In the genomic region with DNA sequence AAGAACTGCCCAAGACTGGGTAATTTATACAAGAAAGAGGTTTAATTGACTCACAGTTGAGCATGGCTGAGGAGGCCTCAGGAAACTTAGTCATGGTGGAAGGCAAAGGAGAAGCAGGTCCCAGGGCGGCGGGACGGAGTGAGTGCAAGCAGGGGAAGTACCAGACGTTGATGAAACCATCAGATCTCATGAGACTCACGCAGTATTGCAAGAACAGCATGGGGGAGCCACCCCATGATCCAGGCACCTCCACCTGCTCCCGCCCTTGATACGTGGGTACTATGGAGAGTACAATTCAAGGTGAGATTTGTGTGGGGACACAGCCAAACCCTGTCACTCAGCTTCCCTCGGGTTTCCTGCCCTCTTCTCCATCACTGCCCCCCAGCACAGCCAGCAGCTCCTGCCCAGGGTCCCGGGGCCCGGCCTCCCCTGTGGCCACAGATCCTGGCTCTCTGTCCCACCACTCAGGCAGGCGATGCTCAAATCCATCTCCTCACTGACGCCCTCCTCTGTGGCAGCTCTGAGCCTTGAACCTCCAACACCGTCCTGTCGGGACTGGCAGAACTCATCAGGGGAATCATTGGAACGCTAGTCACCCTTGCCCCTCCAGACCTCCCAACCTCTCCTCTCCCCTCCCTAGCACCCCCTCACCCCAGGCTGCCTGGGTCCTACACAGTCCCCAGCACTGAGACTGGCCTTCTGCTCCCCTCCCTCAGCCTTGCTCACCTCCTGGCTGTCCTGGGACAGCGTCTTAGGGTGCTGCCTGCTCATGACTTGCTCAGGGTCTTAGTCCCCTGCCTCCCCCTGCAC, we compare ENCODE assay signal across 14 cellular contexts. TPM values are rescaled to one million over a fixed set of nuclear protein-coding genes. Genes with fewer than 3 reads are reported as not detected.
DNase-seq lines count a peak whose midpoint lies in the region; ATAC-seq and TF ChIP-seq lines count a peak whose summit lies in the region.
"Had no signal": no experiment of that assay in that cellular context is flagged by ENCODE, and none has a peak within 500 bp of the region (broad histone marks: within the 10 kb centered on the region; RNA-seq: fewer than 3 reads in every experiment).

No MANE protein-coding gene starts in this region.

- no peaks in the 10 kb centered on the region for H3K36me3 Mint-ChIP-seq in T-helper 17 cell (ENCODE audit: low read depth)
- H3K36me3 Mint-ChIP-seq: WTC11 had no signal

- 81% methylated on average over 14 of the region's 16 CpGs for WGBS in suprapubic skin

- intact Hi-C loops in lower lobe of right lung (cut with DNase I) (no loop called here), colonic mucosa (cut with DNase I) (no loop called here)

- H3K27ac ChIP-seq in lower lobe of right lung (no peak overlapping the region), suprapubic skin (no peak overlapping the region), colonic mucosa (no peak overlapping the region)
- H3K27ac ChIP-seq: tibial nerve had no signal

- H3K27ac Mint-ChIP-seq in T-helper 17 cell: no peak overlapping the region
- H3K27ac Mint-ChIP-seq: WTC11 had no signal

- TF ChIP-seq EP300 in suprapubic skin (IDR thresholded peaks at IDR 0.05): no peak

- H3K9me3 ChIP-seq in T-helper 17 cell (ENCODE audit: control insufficient read depth, low read length, poor library complexity, severe bottlenecking): no peaks in the 10 kb centered on the region
- H3K9me3 ChIP-seq in lower lobe of right lung: no peaks in the 10 kb centered on the region
- no peaks in the 10 kb centered on the region for H3K9me3 ChIP-seq in suprapubic skin
- no peaks in the 10 kb centered on the region for H3K9me3 ChIP-seq in colonic mucosa
- H3K9me3 ChIP-seq: tibial nerve had no signal

- TF ChIP-seq POLR2A in suprapubic skin (IDR thresholded peaks at IDR 0.05): no peak

- H3K4me1 ChIP-seq in lower lobe of right lung: peaks cover 31% of the 10 kb centered on the region
- peaks cover 37% of the 10 kb centered on the region for H3K4me1 ChIP-seq in suprapubic skin
- peaks cover 7% of the 10 kb centered on the region for H3K4me1 ChIP-seq in colonic mucosa

- H3K27me3 Mint-ChIP-seq in T-helper 17 cell: peaks cover 36% of the 10 kb centered on the region

- peaks cover 7% of the 10 kb centered on the region for H3K4me1 Mint-ChIP-seq in T-helper 17 cell
- H3K4me1 Mint-ChIP-seq: WTC11 had no signal

- H3K4me3 Mint-ChIP-seq in T-helper 17 cell: no peak overlapping the region
- H3K4me3 Mint-ChIP-seq: WTC11 had no signal

- H3K36me3 ChIP-seq in lower lobe of right lung (no peaks in the 10 kb centered on the region), suprapubic skin (no peaks in the 10 kb centered on the region), colonic mucosa (no peaks in the 10 kb centered on the region)
- H3K36me3 ChIP-seq: tibial nerve had no signal

- H3K9ac ChIP-seq in colonic mucosa (ENCODE audit: low read depth in 2 of 2, low read length in 2 of 2): no peak overlapping the region

- ATAC-seq in T-helper 17 cell: peak; percentile 28
- no peak for ATAC-seq in lower lobe of right lung
- no peak for ATAC-seq in HG02642 (IDR thresholded peaks at IDR 0.05; ENCODE audit: poor library complexity, unreplicated experiment)
- ATAC-seq: K562, WTC11 had no signal

- H3K27me3 ChIP-seq in lower lobe of right lung (ENCODE audit: low read depth) (peaks cover 49% of the 10 kb centered on the region), suprapubic skin (peaks cover 69% of the 10 kb centered on the region), colonic mucosa (peaks cover 13% of the 10 kb centered on the region)

- DNase-seq in stimulated activated CD4-positive, alpha-beta T cell treated with anti-CD3 and anti-CD28 coated beads, Interleukin-15, amount 100 ng/mL, for 24 hours: peak; percentile 52
- no peak for DNase-seq in stimulated activated CD4-positive, alpha-beta T cell treated with anti-CD3 and anti-CD28 coated beads, Interleukin-4, amount 100 ng/mL, for 4 hours
- no peak for DNase-seq in T-helper 17 cell
- DNase-seq in lower lobe of right lung: peak; percentile 52
- DNase-seq in suprapubic skin (ENCODE audit: low spot score in 2 of 2): peak; percentile 45 to 55
- DNase-seq in Ammon's horn (ENCODE audit: low spot score): no peak
- DNase-seq in colonic mucosa: no peak
- DNase-seq: GF-D8, NCI-H748 treated with DMSO at 0.1 percent for 48 hours, SHP77 treated with DMSO at 0.1 percent for 48 hours had no signal

- H3K4me3 ChIP-seq in lower lobe of right lung: no peak overlapping the region
- no peak overlapping the region for H3K4me3 ChIP-seq in suprapubic skin
- no peak overlapping the region for H3K4me3 ChIP-seq in colonic mucosa
- H3K4me3 ChIP-seq: K562, tibial nerve had no signal

- no peak for TF ChIP-seq CTCF in lower lobe of right lung (IDR thresholded peaks at IDR 0.05)
- TF ChIP-seq CTCF in suprapubic skin (IDR thresholded peaks at IDR 0.05): no peak
- TF ChIP-seq CTCF in colonic mucosa (IDR thresholded peaks at IDR 0.05): no peak

RNA-seq across cellular contexts. Expression of gene FGFRL1, which starts 37.6 kb away (rescaled TPM):
- 10 to 100 TPM; 23.1 to 30.1 TPM for total RNA-seq in T-helper 17 cell
- total RNA-seq in lower lobe of right lung: 23.4 TPM
- total RNA-seq in suprapubic skin: 10 to 100 TPM in 3 of 4 donors, 1 to 10 TPM in 1; 9.0 to 19.9 (median 12.0) TPM
- total RNA-seq in colonic mucosa: 10 to 100 TPM; 16.0 to 34.7 TPM

RNA-seq across cellular contexts. Expression of gene SLC26A1, which starts 55.8 kb away (rescaled TPM):
- under 1 TPM in 1 of 2 donors, not detected in 1; 0.21 TPM for total RNA-seq in T-helper 17 cell
- 1.0 TPM for total RNA-seq in lower lobe of right lung
- total RNA-seq in suprapubic skin: under 1 TPM in 1 of 4 donors, not detected in 3; 0.30 TPM
- 1 to 10 TPM in 1 of 2 donors, under 1 TPM in 1; 0.77 to 3.8 TPM for total RNA-seq in colonic mucosa

Comparison
In these comparisons a context has a peak if more than half of its experiments do, and no peak if none do; other contexts are left out.
1. DNase-seq: peak in stimulated activated CD4-positive, alpha-beta T cell treated with anti-CD3 and anti-CD28 coated beads, Interleukin-15, amount 100 ng/mL, for 24 hours (single experiment), lower lobe of right lung (single experiment) and suprapubic skin (2 of 2); none in stimulated activated CD4-positive, alpha-beta T cell treated with anti-CD3 and anti-CD28 coated beads, Interleukin-4, amount 100 ng/mL, for 4 hours (0 of 2), T-helper 17 cell (0 of 3), Ammon's horn (single experiment) and colonic mucosa (single experiment).